17 cellular contexts compared by ENCODE assay signal in the genomic region with DNA sequence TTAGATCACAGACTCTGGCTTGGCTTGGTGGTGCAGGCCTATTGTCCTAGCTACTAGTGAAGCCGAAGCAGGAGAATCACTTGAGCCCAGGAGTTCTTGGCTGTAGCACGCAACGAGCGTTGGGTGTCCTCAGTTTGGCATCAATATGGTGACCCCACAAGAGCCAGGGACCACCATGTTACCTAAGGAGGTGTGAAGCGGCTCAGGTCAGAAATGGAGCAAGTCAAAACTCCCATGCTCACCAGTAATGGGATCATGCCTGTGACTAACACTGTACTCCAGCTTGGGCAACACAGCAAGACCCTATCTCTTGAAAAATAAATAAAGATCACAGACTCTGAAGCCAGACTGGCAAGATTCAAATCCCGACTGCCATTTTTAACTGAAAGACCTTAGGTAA. TPM values are rescaled to one million over a fixed set of nuclear protein-coding genes. Genes with fewer than 3 reads are reported as not detected.
A peak's percentile ranks its signal among the peaks of the same experiment; 100 is the strongest.
DNase-seq lines count a peak whose midpoint lies in the region; ATAC-seq, FAIRE-seq and TF ChIP-seq lines count a peak whose summit lies in the region.
"Had no signal": no experiment of that assay in that cellular context is flagged by ENCODE, and none has a peak within 500 bp of the region (broad histone marks: within the 10 kb centered on the region; RNA-seq: fewer than 3 reads in every experiment).

No MANE protein-coding gene starts in this region.

- peaks cover 9% of the 10 kb centered on the region for H3K4me1 Mint-ChIP-seq in activated T-cell treated with anti-CD3 and anti-CD28 coated beads, Interleukin-2, amount 50 U/mL, for 72 hours (ENCODE audit: low read depth)
- peaks cover 7% of the 10 kb centered on the region for H3K4me1 Mint-ChIP-seq in activated T-cell treated with anti-CD3 and anti-CD28 coated beads, Interleukin-2, amount 50 U/mL, for 4 hours (ENCODE audit: low read depth)
- peaks cover 9% of the 10 kb centered on the region for H3K4me1 Mint-ChIP-seq in activated T-helper 2 cell treated with anti-CD3 and anti-CD28 coated beads, Interferon-gamma antibody, Interleukin-2, Interleukin-4, amounts not matched to agents 10 μg/mL and 5 μg/mL and 100 μg/mL, durations not matched to agents 14 hours and 24 hours and 36 hours (ENCODE audit: low read depth)

- peaks cover 14% of the 10 kb centered on the region for H4K20me1 ChIP-seq in DOHH2 (ENCODE audit: control insufficient read depth, insufficient read depth, low read depth, low read length)

- peak overlapping the region in 1 of 2 donors; percentile 54 for H3K4me3 Mint-ChIP-seq in activated T-cell treated with anti-CD3 and anti-CD28 coated beads, Interleukin-2, amount 50 U/mL, for 72 hours
- no peak overlapping the region for H3K4me3 Mint-ChIP-seq in activated T-cell treated with anti-CD3 and anti-CD28 coated beads, Interleukin-2, amount 50 U/mL, for 4 hours
- no peak overlapping the region for H3K4me3 Mint-ChIP-seq in activated T-helper 2 cell treated with anti-CD3 and anti-CD28 coated beads, Interferon-gamma antibody, Interleukin-2, Interleukin-4, amounts not matched to agents 10 μg/mL and 5 μg/mL and 100 μg/mL, durations not matched to agents 14 hours and 24 hours and 36 hours (ENCODE audit: low read depth)
- H3K4me3 Mint-ChIP-seq: IgD-negative memory B cell had no signal

- no peak overlapping the region for H3K27ac ChIP-seq in DOHH2 (ENCODE audit: low read depth, low read length)
- no peak overlapping the region for H3K27ac ChIP-seq in trophoblast cell (ENCODE audit: low read depth, low read length)

- H3K9me3 ChIP-seq in DOHH2 (ENCODE audit: control insufficient read depth, insufficient read depth, low read length) (no peaks in the 10 kb centered on the region), trophoblast cell (ENCODE audit: insufficient read depth, low read depth, low read length) (no peaks in the 10 kb centered on the region)

- no peak overlapping the region for H3K4ac ChIP-seq in trophoblast cell (ENCODE audit: low read depth, low read length)

- H3F3A ChIP-seq in DOHH2 (ENCODE audit: control insufficient read depth, insufficient read depth), result no peaks in the 10 kb centered on the region

- H3K79me1 ChIP-seq in trophoblast cell (ENCODE audit: low read length), result peaks cover 3% of the 10 kb centered on the region

- H3K27me3 ChIP-seq in DOHH2 (ENCODE audit: control insufficient read depth, low read length), result no peaks in the 10 kb centered on the region
- H3K27me3 ChIP-seq in trophoblast cell (ENCODE audit: insufficient read depth, low read length), result no peaks in the 10 kb centered on the region

- no peak overlapping the region for H3K14ac ChIP-seq in trophoblast cell (ENCODE audit: low read length)

- H3K9me3 Mint-ChIP-seq in activated T-cell treated with anti-CD3 and anti-CD28 coated beads, Interleukin-2, amount 50 U/mL, for 72 hours, result no peaks in the 10 kb centered on the region
- H3K9me3 Mint-ChIP-seq in activated T-cell treated with anti-CD3 and anti-CD28 coated beads, Interleukin-2, amount 50 U/mL, for 4 hours, result no peaks in the 10 kb centered on the region
- no peaks in the 10 kb centered on the region for H3K9me3 Mint-ChIP-seq in activated T-helper 2 cell treated with anti-CD3 and anti-CD28 coated beads, Interferon-gamma antibody, Interleukin-2, Interleukin-4, amounts not matched to agents 10 μg/mL and 5 μg/mL and 100 μg/mL, durations not matched to agents 14 hours and 24 hours and 36 hours
- H3K9me3 Mint-ChIP-seq: H9 had no signal

- no peak for TF ChIP-seq CTCF in DOHH2 (IDR thresholded peaks at IDR 0.05; ENCODE audit: low read depth, low read length, poor library complexity, severe bottlenecking)

- no peak overlapping the region for H2BK120ac ChIP-seq in trophoblast cell (ENCODE audit: insufficient read depth, low read length, poor library complexity)

- H2BK5ac ChIP-seq in trophoblast cell (ENCODE audit: low read depth, low read length, poor library complexity), result no peak overlapping the region

- no peaks in the 10 kb centered on the region for H3K9me2 ChIP-seq in DOHH2 (replicated peaks; ENCODE audit: control insufficient read depth, low read length)

- peak overlapping the region; percentile 7 for H4K8ac ChIP-seq in trophoblast cell (ENCODE audit: low read depth, low read length)

- H3K4me2 ChIP-seq in DOHH2 (ENCODE audit: low read length) (peak overlapping the region; percentile 4; the same call in 1 of the 2 replicates), trophoblast cell (ENCODE audit: low read length) (no peak overlapping the region)

- no peak overlapping the region for H3K9ac ChIP-seq in trophoblast cell (ENCODE audit: low read length)

- H3K36me3 ChIP-seq in DOHH2 (ENCODE audit: control insufficient read depth, low read length), result peaks cover 25% of the 10 kb centered on the region
- H3K36me3 ChIP-seq in trophoblast cell (ENCODE audit: control insufficient read depth in 1 of 2, insufficient read depth in 2 of 2, low read length in 2 of 2), result no peaks in the 10 kb centered on the region

- no peak overlapping the region for H4K12ac ChIP-seq in trophoblast cell (ENCODE audit: low read depth, low read length)

- H3K27me3 Mint-ChIP-seq in activated T-cell treated with anti-CD3 and anti-CD28 coated beads, Interleukin-2, amount 50 U/mL, for 72 hours (ENCODE audit: low read depth), result no peaks in the 10 kb centered on the region
- H3K27me3 Mint-ChIP-seq in activated T-cell treated with anti-CD3 and anti-CD28 coated beads, Interleukin-2, amount 50 U/mL, for 4 hours (ENCODE audit: low read depth), result no peaks in the 10 kb centered on the region
- no peaks in the 10 kb centered on the region for H3K27me3 Mint-ChIP-seq in activated T-helper 2 cell treated with anti-CD3 and anti-CD28 coated beads, Interferon-gamma antibody, Interleukin-2, Interleukin-4, amounts not matched to agents 10 μg/mL and 5 μg/mL and 100 μg/mL, durations not matched to agents 14 hours and 24 hours and 36 hours (ENCODE audit: low read depth)
- H3K27me3 Mint-ChIP-seq: IgD-negative memory B cell had no signal

- H2AK5ac ChIP-seq in trophoblast cell (ENCODE audit: low read length), result no peak overlapping the region

- no CpG with 5 or more reads among the region's 6 CpGs for WGBS in trophoblast cell (ENCODE audit: extremely low coverage, insufficient coverage, insufficient read length)

- H3K36me3 Mint-ChIP-seq in activated T-cell treated with anti-CD3 and anti-CD28 coated beads, Interleukin-2, amount 50 U/mL, for 72 hours (ENCODE audit: insufficient read depth in 2 of 2), result peaks cover 0 to 3% of the 10 kb centered on the region in 2 donors
- H3K36me3 Mint-ChIP-seq in activated T-cell treated with anti-CD3 and anti-CD28 coated beads, Interleukin-2, amount 50 U/mL, for 4 hours (ENCODE audit: insufficient read depth), result peaks cover 2% of the 10 kb centered on the region
- H3K36me3 Mint-ChIP-seq in activated T-helper 2 cell treated with anti-CD3 and anti-CD28 coated beads, Interferon-gamma antibody, Interleukin-2, Interleukin-4, amounts not matched to agents 10 μg/mL and 5 μg/mL and 100 μg/mL, durations not matched to agents 14 hours and 24 hours and 36 hours (ENCODE audit: low read depth), result peaks cover 3% of the 10 kb centered on the region
- H3K36me3 Mint-ChIP-seq: IgD-negative memory B cell had no signal

- H3K4me1 ChIP-seq in DOHH2 (ENCODE audit: control insufficient read depth, low read length), result peaks cover 37% of the 10 kb centered on the region
- peaks cover 0 to 3% of the 10 kb centered on the region in 2 experiments for H3K4me1 ChIP-seq in trophoblast cell (ENCODE audit: control insufficient read depth in 1 of 2, insufficient read depth in 2 of 2, low read length in 2 of 2)

- H3K4me3 ChIP-seq in DOHH2 (ENCODE audit: low read length) (no peak overlapping the region), trophoblast cell (ENCODE audit: low read depth, low read length) (no peak overlapping the region)

- FAIRE-seq in GM19239 (lab: Jason Lieb, UNC), result no peak
- FAIRE-seq: RCC 7860 had no signal

- H3K27ac Mint-ChIP-seq in activated T-cell treated with anti-CD3 and anti-CD28 coated beads, Interleukin-2, amount 50 U/mL, for 72 hours, result peak overlapping the region; percentile 58
- H3K27ac Mint-ChIP-seq in activated T-helper 2 cell treated with anti-CD3 and anti-CD28 coated beads, Interferon-gamma antibody, Interleukin-2, Interleukin-4, amounts not matched to agents 10 μg/mL and 5 μg/mL and 100 μg/mL, durations not matched to agents 14 hours and 24 hours and 36 hours, result peak overlapping the region; percentile 19
- H3K27ac Mint-ChIP-seq: H9 had no signal

- no peak overlapping the region for H2BK12ac ChIP-seq in trophoblast cell (ENCODE audit: low read length)

- H3K79me2 ChIP-seq in DOHH2 (ENCODE audit: control insufficient read depth, low read length) (peaks cover 48% of the 10 kb centered on the region), trophoblast cell (ENCODE audit: control insufficient read depth, insufficient read depth, low read length, poor library complexity) (peaks cover 9% of the 10 kb centered on the region)

- no peak overlapping the region for H2AFZ ChIP-seq in trophoblast cell (ENCODE audit: insufficient read depth, low read length, poor library complexity)

- H3K23ac ChIP-seq in trophoblast cell (ENCODE audit: low read length), result no peak overlapping the region

- intact Hi-C loops in activated T-helper 2 cell treated with anti-CD3 and anti-CD28 coated beads, Interferon-gamma antibody, Interleukin-2, Interleukin-4, amounts not matched to agents 10 μg/mL and 5 μg/mL and 100 μg/mL, durations not matched to agents 14 hours and 24 hours and 36 hours (cut with micrococcal nuclease), result no loop called here
- intact Hi-C loops in left cardiac atrium (cut with DNase I), result no loop called here

- DNase-seq in activated T-cell treated with anti-CD3 and anti-CD28 coated beads, Interleukin-2, amount 50 U/mL, for 72 hours, result no peak
- no peak for DNase-seq in activated T-cell treated with anti-CD3 and anti-CD28 coated beads, Interleukin-2, amount 50 U/mL, for 4 hours
- no peak for DNase-seq in activated T-helper 2 cell treated with anti-CD3 and anti-CD28 coated beads, Interferon-gamma antibody, Interleukin-2, Interleukin-4, amounts not matched to agents 10 μg/mL and 5 μg/mL and 100 μg/mL, durations not matched to agents 14 hours and 24 hours and 36 hours (ENCODE audit: low spot score)
- DNase-seq in trophoblast cell, result no peak
- DNase-seq in left cardiac atrium, result no peak
- DNase-seq in GM19239 (ENCODE audit: insufficient read length, low spot score), result no peak
- DNase-seq: ACHN, H9, MV-4-11, NCI-H1436, NCI-H2029 treated with DMSO at 0.1 percent for 48 hours, NCI-H510A, NCI-H82, SHP77 treated with DMSO at 0.1 percent for 48 hours had no signal

- H3K18ac ChIP-seq in trophoblast cell (ENCODE audit: low read length), result no peak overlapping the region

- no peak for ATAC-seq in activated T-cell treated with anti-CD3 and anti-CD28 coated beads, Interleukin-2, amount 50 U/mL, for 72 hours (replicated peaks in 1 of 2)
- ATAC-seq in activated T-cell treated with anti-CD3 and anti-CD28 coated beads, Interleukin-2, amount 50 U/mL, for 4 hours, result no peak
- no peak for ATAC-seq in left cardiac atrium

- H4K91ac ChIP-seq in trophoblast cell (ENCODE audit: low read depth, low read length), result no peak overlapping the region

RNA-seq across cellular contexts. Expression of gene NOL10, which starts 1.7 kb away (rescaled TPM):
- total RNA-seq in activated T-cell treated with anti-CD3 and anti-CD28 coated beads, Interleukin-2, amount 50 U/mL, for 72 hours, result 10 to 100 TPM; 24.6 to 33.1 TPM
- 10 to 100 TPM; 63.2 to 74.8 (median 69.2) TPM for total RNA-seq in activated T-cell treated with anti-CD3 and anti-CD28 coated beads, Interleukin-2, amount 50 U/mL, for 4 hours
- total RNA-seq in activated T-helper 2 cell treated with anti-CD3 and anti-CD28 coated beads, Interferon-gamma antibody, Interleukin-2, Interleukin-4, amounts not matched to agents 10 μg/mL and 5 μg/mL and 100 μg/mL, durations not matched to agents 14 hours and 24 hours and 36 hours, result 36.7 and 37.5 TPM in 2 replicates
- 20.1 and 20.2 TPM in 2 replicates for polyA plus RNA-seq in trophoblast cell (2013)
- 10 to 100 TPM; 13.9 to 20.0 TPM for total RNA-seq in left cardiac atrium

RNA-seq across cellular contexts. Expression of gene ATP6V1C2, which starts 29.9 kb away (rescaled TPM):
- total RNA-seq in activated T-cell treated with anti-CD3 and anti-CD28 coated beads, Interleukin-2, amount 50 U/mL, for 72 hours, result under 1 TPM in 1 of 2 donors, not detected in 1; 0.21 TPM
- under 1 TPM in 1 of 3 donors, not detected in 2; 0.14 TPM for total RNA-seq in activated T-cell treated with anti-CD3 and anti-CD28 coated beads, Interleukin-2, amount 50 U/mL, for 4 hours
- 0.07 TPM in 1 of 2 replicates, not detected in the other for total RNA-seq in activated T-helper 2 cell treated with anti-CD3 and anti-CD28 coated beads, Interferon-gamma antibody, Interleukin-2, Interleukin-4, amounts not matched to agents 10 μg/mL and 5 μg/mL and 100 μg/mL, durations not matched to agents 14 hours and 24 hours and 36 hours
- 75.0 and 76.0 TPM in 2 replicates for polyA plus RNA-seq in trophoblast cell (2013)
- under 1 TPM; 0.18 to 0.47 TPM for total RNA-seq in left cardiac atrium
